17 cellular contexts compared by ENCODE assay signal in genomic region chr10:34194259-34194658, GRCh38.
DNase-seq lines count a peak whose midpoint lies in the region; ATAC-seq, FAIRE-seq and TF ChIP-seq lines count a peak whose summit lies in the region.
"Had no signal": no experiment of that assay in that cellular context is flagged by ENCODE, and none has a peak within 500 bp of the region (broad histone marks: within the 10 kb centered on the region; RNA-seq: fewer than 3 reads in every experiment).

No MANE protein-coding gene starts in this region.

- H3K4me1 ChIP-seq in ascending aorta = no peaks in the 10 kb centered on the region

- TF ChIP-seq POLR2A in GM12891 (IDR thresholded peaks at IDR 0.05; ENCODE audit: low read depth, low read length) = no peak

- intact Hi-C loops in sciatic nerve (cut with DNase I) (no loop called here), ascending aorta (cut with DNase I) (no loop called here)

- H3K4me3 ChIP-seq in fibroblast of villous mesenchyme (ENCODE audit: low read depth, low read length) = no peak overlapping the region
- no peak overlapping the region for H3K4me3 ChIP-seq in ascending aorta
- H3K4me3 ChIP-seq: heart right ventricle, thoracic aorta had no signal

- H3K27ac Mint-ChIP-seq in activated T-helper 17 cell treated with anti-CD3 and anti-CD28 coated beads, Interleukin-2, amount 50 U/mL, for 72 hours = no peak overlapping the region
- H3K27ac Mint-ChIP-seq: activated CD4-positive, alpha-beta T cell treated with anti-CD3 and anti-CD28 coated beads for 36 hours; T-helper 17 cell had no signal

- H3K27me3 Mint-ChIP-seq in activated T-helper 17 cell treated with anti-CD3 and anti-CD28 coated beads, Interleukin-2, amount 50 U/mL, for 72 hours = peaks cover 14% of the 10 kb centered on the region
- H3K27me3 Mint-ChIP-seq: activated CD4-positive, alpha-beta T cell treated with anti-CD3 and anti-CD28 coated beads for 36 hours had no signal

- H3K27ac ChIP-seq in ascending aorta = no peak overlapping the region
- H3K27ac ChIP-seq: thoracic aorta had no signal

- no peak for FAIRE-seq in GM12891 (lab: Jason Lieb, UNC)

- no peak overlapping the region for H3K4me3 Mint-ChIP-seq in activated T-helper 17 cell treated with anti-CD3 and anti-CD28 coated beads, Interleukin-2, amount 50 U/mL, for 72 hours
- H3K4me3 Mint-ChIP-seq: activated CD4-positive, alpha-beta T cell treated with anti-CD3 and anti-CD28 coated beads for 36 hours; T-helper 17 cell had no signal

- ATAC-seq in SK-N-SH treated with all-trans-retinoic acid at 6 μM for 48 hours (peak; percentile 55; the same call in 1 of the 3 replicates), sciatic nerve (peak; percentile 96), GM21528 (IDR thresholded peaks at IDR 0.05; ENCODE audit: low FRiP score, unreplicated experiment) (no peak)
- ATAC-seq in activated T-helper 17 cell treated with anti-CD3 and anti-CD28 coated beads, Interleukin-2, amount 50 U/mL, for 72 hours (replicated peaks) = no peak
- ATAC-seq: activated CD4-positive, alpha-beta T cell treated with anti-CD3 and anti-CD28 coated beads for 36 hours; left colon; Panc1; T-helper 17 cell had no signal

- H3K9me3 Mint-ChIP-seq in activated T-helper 17 cell treated with anti-CD3 and anti-CD28 coated beads, Interleukin-2, amount 50 U/mL, for 72 hours = no peaks in the 10 kb centered on the region

- H3K4me1 Mint-ChIP-seq in activated T-helper 17 cell treated with anti-CD3 and anti-CD28 coated beads, Interleukin-2, amount 50 U/mL, for 72 hours = no peaks in the 10 kb centered on the region
- H3K4me1 Mint-ChIP-seq: activated CD4-positive, alpha-beta T cell treated with anti-CD3 and anti-CD28 coated beads for 36 hours; T-helper 17 cell had no signal

- H3K27me3 ChIP-seq in ascending aorta = no peaks in the 10 kb centered on the region
- H3K27me3 ChIP-seq: heart right ventricle had no signal

- no peaks in the 10 kb centered on the region for H3K36me3 ChIP-seq in ascending aorta
- H3K36me3 ChIP-seq: heart right ventricle, thoracic aorta had no signal

- TF ChIP-seq CTCF in fibroblast of villous mesenchyme (IDR thresholded peaks at IDR 0.05; ENCODE audit: insufficient read depth, low read depth, low read length) (no peak), ascending aorta (IDR thresholded peaks at IDR 0.05) (no peak)

- H3K9me3 ChIP-seq in ascending aorta = no peaks in the 10 kb centered on the region
- H3K9me3 ChIP-seq: heart right ventricle, thoracic aorta had no signal

- DNase-seq in H4 (ENCODE audit: low spot score) (peak; percentile 4), fibroblast of villous mesenchyme (ENCODE audit: low read depth) (peak; percentile 96), sciatic nerve (ENCODE audit: low spot score) (peak; percentile 61), GM12891 (ENCODE audit: insufficient read length, low spot score) (no peak), ascending aorta (ENCODE audit: low spot score in 2 of 2) (no peak)
- DNase-seq: activated CD4-positive, alpha-beta T cell treated with anti-CD3 and anti-CD28 coated beads for 36 hours; activated T-cell treated with anti-CD3 and anti-CD28 coated beads, Interleukin-2, amount 50 U/mL, for 48 hours; amygdala; heart right ventricle; left colon; NCI-H1092; T-helper 17 cell had no signal

- no peaks in the 10 kb centered on the region for H3K36me3 Mint-ChIP-seq in activated T-helper 17 cell treated with anti-CD3 and anti-CD28 coated beads, Interleukin-2, amount 50 U/mL, for 72 hours (ENCODE audit: low read depth)

TF ChIP-seq in SK-N-SH treated with all-trans-retinoic acid at 6 μM for 48 hours, 23 proteins besides CTCF, POLR2A, EP300 and RAD21:
- TF ChIP-seq ISL1 (CRISPR knock-in tag; IDR thresholded peaks at IDR 0.05) (peak; percentile 27; the same call in 1 of the 2 replicates), TCF4 (CRISPR knock-in tag; IDR thresholded peaks at IDR 0.05; ENCODE audit: borderline replicate concordance) (peak; percentile 66; the same call in 1 of the 2 replicates), CSDC2 (CRISPR knock-in tag; IDR thresholded peaks at IDR 0.05) (no peak)

TF ChIP-seq in GM12891, 5 proteins besides CTCF, POLR2A, EP300 and RAD21:
- TF ChIP-seq POU2F2 (IDR thresholded peaks at IDR 0.05; ENCODE audit: low read depth, low read length) = no peak
- TF ChIP-seq PAX5 (IDR thresholded peaks at IDR 0.05; ENCODE audit: insufficient read depth, low read length, severe bottlenecking) = no peak
- no peak for TF ChIP-seq SPI1 (IDR thresholded peaks at IDR 0.05; ENCODE audit: low read depth, low read length)
- TF ChIP-seq TAF1 (IDR thresholded peaks at IDR 0.05; ENCODE audit: low read depth, low read length) = no peak
- no peak for TF ChIP-seq POLR2AphosphoS5 (IDR thresholded peaks at IDR 0.05; ENCODE audit: low read depth, low read length)
TF ChIP-seq in GM12891: peak in this region for 0.

Comparison
In these comparisons a context has a peak if more than half of its experiments do, and no peak if none do; other contexts are left out.
1. DNase-seq: peak in H4 (single experiment), fibroblast of villous mesenchyme (single experiment) and sciatic nerve (single experiment); none in GM12891 (single experiment) and ascending aorta (0 of 2).
2. ATAC-seq: peak in SK-N-SH treated with all-trans-retinoic acid at 6 μM for 48 hours (single experiment) and sciatic nerve (single experiment); none in GM21528 (single experiment) and activated T-helper 17 cell treated with anti-CD3 and anti-CD28 coated beads, Interleukin-2, amount 50 U/mL, for 72 hours (single experiment).